8 cellular contexts compared by ENCODE assay signal in the genomic region with DNA sequence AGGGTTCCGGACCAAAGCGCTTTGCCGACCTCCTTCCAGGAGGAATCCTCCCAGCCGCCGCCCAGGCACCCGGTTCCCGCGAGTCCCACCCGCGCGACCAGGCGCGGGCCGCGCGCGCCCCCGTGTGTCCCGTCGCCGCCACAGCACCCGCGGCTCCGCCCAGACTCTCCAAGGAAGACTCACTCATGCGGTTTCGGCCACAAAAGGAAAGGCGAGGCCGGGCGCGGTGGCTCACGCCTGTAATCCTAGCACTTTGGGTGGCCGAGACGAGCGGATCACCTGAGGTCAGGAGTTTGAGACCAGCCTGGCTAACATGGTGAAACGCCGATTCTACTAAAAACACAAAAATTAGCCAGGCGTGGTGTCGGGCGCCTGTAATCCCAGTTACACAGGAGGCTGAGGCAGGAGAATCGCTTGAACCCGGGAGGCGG. TPM values are rescaled to one million over a fixed set of nuclear protein-coding genes. Genes with fewer than 3 reads are reported as not detected.
DNase-seq lines count a peak whose midpoint lies in the region; ATAC-seq and TF ChIP-seq lines count a peak whose summit lies in the region.

No MANE protein-coding gene starts in this region.

- no peaks in the 10 kb centered on the region for H3K9me3 ChIP-seq in NT2/D1 (ENCODE audit: insufficient read depth, low read length)

- peak; percentile 37 for TF ChIP-seq CTCF in epithelial cell of esophagus (IDR thresholded peaks at IDR 0.05; ENCODE audit: insufficient read depth, low read depth, low read length, missing control alignments)

- no peaks in the 10 kb centered on the region for H3K9me3 Mint-ChIP-seq in naive B cell
- no peaks in the 10 kb centered on the region for H3K9me3 Mint-ChIP-seq in stimulated activated memory B cell treated with anti-CD40 and anti-IgM and Interleukin-4, amounts not matched to agents 10 μg/mL and 1 μg/mL and 100 μg/mL, for 72 hours

- H3K36me3 ChIP-seq in NT2/D1 (ENCODE audit: insufficient read depth, insufficient read length, low read length), result peaks cover 8% of the 10 kb centered on the region

- peak overlapping the region; percentile 71 for H3K9ac ChIP-seq in NT2/D1 (ENCODE audit: insufficient read length, low read depth)

- peak overlapping the region; percentile 47 to 78 (median 54) for H3K4me3 Mint-ChIP-seq in naive B cell
- peak overlapping the region; percentile 62 for H3K4me3 Mint-ChIP-seq in stimulated activated memory B cell treated with anti-CD40 and anti-IgM and Interleukin-4, amounts not matched to agents 10 μg/mL and 1 μg/mL and 100 μg/mL, for 72 hours

- H3K4me3 ChIP-seq in NT2/D1 (ENCODE audit: insufficient read length, low read depth) (no peak overlapping the region), epithelial cell of esophagus (ENCODE audit: low read length) (peak overlapping the region; percentile 29)

- H3K4me1 Mint-ChIP-seq in naive B cell, result peaks cover 13 to 29% (median 23%) of the 10 kb centered on the region in 3 donors
- peaks cover 23% of the 10 kb centered on the region for H3K4me1 Mint-ChIP-seq in stimulated activated memory B cell treated with anti-CD40 and anti-IgM and Interleukin-4, amounts not matched to agents 10 μg/mL and 1 μg/mL and 100 μg/mL, for 72 hours

- DNase-seq in DMS153 (lab: John Stamatoyannopoulos, UW), result peak; percentile 74
- no peak for DNase-seq in NT2/D1 (ENCODE audit: low read depth, low spot score)
- DNase-seq in activated CD8-positive, alpha-beta memory T cell treated with anti-CD3 and anti-CD28 coated beads, Interleukin-2, amount 50 U/mL, for 48 hours, result peak; percentile 93
- DNase-seq in epithelial cell of esophagus (ENCODE audit: low read depth), result peak; percentile 84
- DNase-seq in naive B cell, result peak; percentile 49
- DNase-seq in central memory CD4-positive, alpha-beta T cell, result no peak

- peaks cover 24% of the 10 kb centered on the region for H3K4me1 ChIP-seq in NT2/D1 (ENCODE audit: insufficient read depth, insufficient read length)

- H3K36me3 Mint-ChIP-seq in naive B cell, result no peaks in the 10 kb centered on the region
- H3K36me3 Mint-ChIP-seq in stimulated activated memory B cell treated with anti-CD40 and anti-IgM and Interleukin-4, amounts not matched to agents 10 μg/mL and 1 μg/mL and 100 μg/mL, for 72 hours, result no peaks in the 10 kb centered on the region

- ATAC-seq in HG03108 (IDR thresholded peaks at IDR 0.05; ENCODE audit: unreplicated experiment) (peak; percentile 36), naive B cell (ENCODE audit: low read depth in 2 of 2) (peak; percentile 43 to 45)
- peak; percentile 52 for ATAC-seq in stimulated activated memory B cell treated with anti-CD40 and anti-IgM and Interleukin-4, amounts not matched to agents 10 μg/mL and 1 μg/mL and 100 μg/mL, for 72 hours

- H3K27me3 ChIP-seq in NT2/D1 (ENCODE audit: insufficient read depth, insufficient read length), result no peaks in the 10 kb centered on the region

- peak overlapping the region in 1 of 6 donors; percentile 77 for H3K27ac Mint-ChIP-seq in naive B cell
- H3K27ac Mint-ChIP-seq in stimulated activated memory B cell treated with anti-CD40 and anti-IgM and Interleukin-4, amounts not matched to agents 10 μg/mL and 1 μg/mL and 100 μg/mL, for 72 hours, result no peak overlapping the region

- peaks cover 0 to 18% (median 5%) of the 10 kb centered on the region in 3 donors for H3K27me3 Mint-ChIP-seq in naive B cell
- peaks cover 36% of the 10 kb centered on the region for H3K27me3 Mint-ChIP-seq in stimulated activated memory B cell treated with anti-CD40 and anti-IgM and Interleukin-4, amounts not matched to agents 10 μg/mL and 1 μg/mL and 100 μg/mL, for 72 hours

RNA-seq across cellular contexts. Expression of a gene that starts 3.5 kb away (rescaled TPM):
- polyA plus RNA-seq in naive B cell (ENCODE audit: low read depth in 6 of 6), result under 1 TPM in 4 of 6 donors, not detected in 2; 0.45 to 0.88 (median 0.62) TPM

RNA-seq across cellular contexts. Expression of a gene that starts 14.6 kb away (rescaled TPM):
- polyA plus RNA-seq in naive B cell (ENCODE audit: low read depth in 6 of 6), result 1 to 10 TPM in 3 of 6 donors, under 1 TPM in 2, not detected in 1; 0.43 to 1.3 (median 1.1) TPM

RNA-seq across cellular contexts. Expression of a gene that starts 19.6 kb away (rescaled TPM):
- 1 to 10 TPM in 3 of 6 donors, under 1 TPM in 2, not detected in 1; 0.25 to 4.4 (median 1.2) TPM for polyA plus RNA-seq in naive B cell (ENCODE audit: low read depth in 6 of 6)

RNA-seq across cellular contexts. Expression of a gene that starts 29.0 kb away (rescaled TPM):
- polyA plus RNA-seq in naive B cell (ENCODE audit: low read depth in 6 of 6), result not detected

RNA-seq across cellular contexts. Expression of a gene that starts 34.3 kb away (rescaled TPM):
- not detected for polyA plus RNA-seq in naive B cell (ENCODE audit: low read depth in 6 of 6)

Comparison
In these comparisons a context has a peak if more than half of its experiments do, and no peak if none do; other contexts are left out.
1. DNase-seq: peak in DMS153 (single experiment), activated CD8-positive, alpha-beta memory T cell treated with anti-CD3 and anti-CD28 coated beads, Interleukin-2, amount 50 U/mL, for 48 hours (single experiment), epithelial cell of esophagus (single experiment) and naive B cell (single experiment); none in NT2/D1 (single experiment) and central memory CD4-positive, alpha-beta T cell (single experiment).
2. Peak in every context shown above with its lines, with median percentiles within 50 percentile points of each other: ATAC-seq.